In genomic region chr16:25038239-25038954, GRCh38 we compare ENCODE assay signal across 1 cellular context.
A peak's percentile ranks its signal among the peaks of the same experiment; 100 is the strongest.
TF ChIP-seq lines count a peak whose summit lies in the region.

No MANE protein-coding gene starts in this region.

TF ChIP-seq in GM12878, 131 proteins besides CTCF, POLR2A, EP300 and RAD21 (continued from another document and continues in another):
- peak; percentile 62 for TF ChIP-seq SMAD1 (IDR thresholded peaks at IDR 0.05; ENCODE audit: low read depth, partially characterized antibody)
- peak; percentile 24 for TF ChIP-seq CUX1 (IDR thresholded peaks at IDR 0.05; ENCODE audit: insufficient replicate concordance, low read depth, low read length)
- peak; percentile 48; the same call in 1 of the 2 replicates for TF ChIP-seq FOXM1 (IDR thresholded peaks at IDR 0.05; ENCODE audit: low read depth, low read length)
- TF ChIP-seq, protein P1, sequence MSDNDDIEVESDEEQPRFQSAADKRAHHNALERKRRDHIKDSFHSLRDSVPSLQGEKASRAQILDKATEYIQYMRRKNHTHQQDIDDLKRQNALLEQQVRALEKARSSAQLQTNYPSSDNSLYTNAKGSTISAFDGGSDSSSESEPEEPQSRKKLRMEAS (IDR thresholded peaks at IDR 0.05; ENCODE audit: low read depth, low read length): no peak
- 0 out of 2 replicates have a peak, but pooled peaks have one; percentile 30 for TF ChIP-seq SMARCA5 (IDR thresholded peaks at IDR 0.05)
- peak; percentile 82 for TF ChIP-seq RELA (IDR thresholded peaks at IDR 0.05; ENCODE audit: borderline replicate concordance, partially characterized antibody)
- TF ChIP-seq RCOR1 (conservative IDR thresholded peaks at IDR 0.05; ENCODE audit: low read depth, low read length): peak; percentile 92; the same call in 1 of the 2 replicates
- no peak for TF ChIP-seq CBX3 (IDR thresholded peaks at IDR 0.05; ENCODE audit: borderline replicate concordance, low read depth)
- TF ChIP-seq SP1 (IDR thresholded peaks at IDR 0.05; ENCODE audit: low read depth, low read length): peak; percentile 37
- TF ChIP-seq RUNX3 (IDR thresholded peaks at IDR 0.05; ENCODE audit: low read length): peak; percentile 71
- TF ChIP-seq, protein P2, sequence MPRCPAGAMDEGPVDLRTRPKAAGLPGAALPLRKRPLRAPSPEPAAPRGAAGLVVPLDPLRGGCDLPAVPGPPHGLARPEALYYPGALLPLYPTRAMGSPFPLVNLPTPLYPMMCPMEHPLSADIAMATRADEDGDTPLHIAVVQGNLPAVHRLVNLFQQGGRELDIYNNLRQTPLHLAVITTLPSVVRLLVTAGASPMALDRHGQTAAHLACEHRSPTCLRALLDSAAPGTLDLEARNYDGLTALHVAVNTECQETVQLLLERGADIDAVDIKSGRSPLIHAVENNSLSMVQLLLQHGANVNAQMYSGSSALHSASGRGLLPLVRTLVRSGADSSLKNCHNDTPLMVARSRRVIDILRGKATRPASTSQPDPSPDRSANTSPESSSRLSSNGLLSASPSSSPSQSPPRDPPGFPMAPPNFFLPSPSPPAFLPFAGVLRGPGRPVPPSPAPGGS (IDR thresholded peaks at IDR 0.05; ENCODE audit: borderline replicate concordance, insufficient read depth, low read depth, low read length, poor library complexity, severe bottlenecking): peak; percentile 83
- TF ChIP-seq ZNF687 (IDR thresholded peaks at IDR 0.05): 0 out of 2 replicates have a peak, but pooled peaks have one; percentile 28
- TF ChIP-seq SIN3A (IDR thresholded peaks at IDR 0.05; ENCODE audit: low read depth, low read length): no peak
- TF ChIP-seq STAT1 (conservative IDR thresholded peaks at IDR 0.05): no peak
- TF ChIP-seq IRF4 (IDR thresholded peaks at IDR 0.05; ENCODE audit: low read depth, low read length): peak; percentile 51; the same call in 1 of the 2 replicates
- TF ChIP-seq RAD51 (IDR thresholded peaks at IDR 0.05): peak; percentile 58
- peak; percentile 43; the same call in 1 of the 2 replicates for TF ChIP-seq JUND (IDR thresholded peaks at IDR 0.05; ENCODE audit: low read depth, low read length)
- TF ChIP-seq ZNF24 (IDR thresholded peaks at IDR 0.05): 0 out of 2 replicates have a peak, but pooled peaks have one; percentile 12
- TF ChIP-seq PAX5 (IDR thresholded peaks at IDR 0.05; ENCODE audit: borderline replicate concordance, low read depth, low read length): peak; percentile 40; the same call in 1 of the 2 replicates
- peak; percentile 82 for TF ChIP-seq GATAD2B (conservative IDR thresholded peaks at IDR 0.05; ENCODE audit: low read depth)
- TF ChIP-seq MEF2B (IDR thresholded peaks at IDR 0.05; ENCODE audit: partially characterized antibody, poor library complexity, severe bottlenecking): peak; percentile 83
- peak; percentile 73; the same call in 2 of the 3 replicates for TF ChIP-seq POU2F2 (IDR thresholded peaks at IDR 0.05; ENCODE audit: borderline replicate concordance, low read depth, low read length)
- TF ChIP-seq SPI1 (IDR thresholded peaks at IDR 0.05; ENCODE audit: borderline replicate concordance, insufficient read depth, low read depth, low read length): peak; percentile 86
- no peak for TF ChIP-seq E4F1 (IDR thresholded peaks at IDR 0.05; ENCODE audit: borderline replicate concordance, partially characterized antibody)
- TF ChIP-seq, protein P3, sequence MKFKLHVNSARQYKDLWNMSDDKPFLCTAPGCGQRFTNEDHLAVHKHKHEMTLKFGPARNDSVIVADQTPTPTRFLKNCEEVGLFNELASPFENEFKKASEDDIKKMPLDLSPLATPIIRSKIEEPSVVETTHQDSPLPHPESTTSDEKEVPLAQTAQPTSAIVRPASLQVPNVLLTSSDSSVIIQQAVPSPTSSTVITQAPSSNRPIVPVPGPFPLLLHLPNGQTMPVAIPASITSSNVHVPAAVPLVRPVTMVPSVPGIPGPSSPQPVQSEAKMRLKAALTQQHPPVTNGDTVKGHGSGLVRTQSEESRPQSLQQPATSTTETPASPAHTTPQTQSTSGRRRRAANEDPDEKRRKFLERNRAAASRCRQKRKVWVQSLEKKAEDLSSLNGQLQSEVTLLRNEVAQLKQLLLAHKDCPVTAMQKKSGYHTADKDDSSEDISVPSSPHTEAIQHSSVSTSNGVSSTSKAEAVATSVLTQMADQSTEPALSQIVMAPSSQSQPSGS (IDR thresholded peaks at IDR 0.05; ENCODE audit: low read length): peak; percentile 66; the same call in 1 of the 2 replicates
- peak in 1 of 2 experiments; percentile 37; a peak in 1 of 3 replicates for TF ChIP-seq EGR1 (IDR thresholded peaks at IDR 0.05; ENCODE audit: borderline replicate concordance in 1 of 2, low read depth in 2 of 2, low read length in 2 of 2)
- 0 out of 2 replicates have a peak, but pooled peaks have one; percentile 51 for TF ChIP-seq STAT3 (IDR thresholded peaks at IDR 0.05; ENCODE audit: low read depth, low read length)
- peak; percentile 35; the same call in 1 of the 2 replicates for TF ChIP-seq JUNB (IDR thresholded peaks at IDR 0.05)
- TF ChIP-seq, protein P4, sequence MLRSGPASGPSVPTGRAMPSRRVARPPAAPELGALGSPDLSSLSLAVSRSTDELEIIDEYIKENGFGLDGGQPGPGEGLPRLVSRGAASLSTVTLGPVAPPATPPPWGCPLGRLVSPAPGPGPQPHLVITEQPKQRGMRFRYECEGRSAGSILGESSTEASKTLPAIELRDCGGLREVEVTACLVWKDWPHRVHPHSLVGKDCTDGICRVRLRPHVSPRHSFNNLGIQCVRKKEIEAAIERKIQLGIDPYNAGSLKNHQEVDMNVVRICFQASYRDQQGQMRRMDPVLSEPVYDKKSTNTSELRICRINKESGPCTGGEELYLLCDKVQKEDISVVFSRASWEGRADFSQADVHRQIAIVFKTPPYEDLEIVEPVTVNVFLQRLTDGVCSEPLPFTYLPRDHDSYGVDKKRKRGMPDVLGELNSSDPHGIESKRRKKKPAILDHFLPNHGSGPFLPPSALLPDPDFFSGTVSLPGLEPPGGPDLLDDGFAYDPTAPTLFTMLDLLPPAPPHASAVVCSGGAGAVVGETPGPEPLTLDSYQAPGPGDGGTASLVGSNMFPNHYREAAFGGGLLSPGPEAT (IDR thresholded peaks at IDR 0.05; ENCODE audit: low read depth): peak; percentile 95
- no peak for TF ChIP-seq YY1 (IDR thresholded peaks at IDR 0.05; ENCODE audit: low read depth, low read length)
- TF ChIP-seq, protein P5, sequence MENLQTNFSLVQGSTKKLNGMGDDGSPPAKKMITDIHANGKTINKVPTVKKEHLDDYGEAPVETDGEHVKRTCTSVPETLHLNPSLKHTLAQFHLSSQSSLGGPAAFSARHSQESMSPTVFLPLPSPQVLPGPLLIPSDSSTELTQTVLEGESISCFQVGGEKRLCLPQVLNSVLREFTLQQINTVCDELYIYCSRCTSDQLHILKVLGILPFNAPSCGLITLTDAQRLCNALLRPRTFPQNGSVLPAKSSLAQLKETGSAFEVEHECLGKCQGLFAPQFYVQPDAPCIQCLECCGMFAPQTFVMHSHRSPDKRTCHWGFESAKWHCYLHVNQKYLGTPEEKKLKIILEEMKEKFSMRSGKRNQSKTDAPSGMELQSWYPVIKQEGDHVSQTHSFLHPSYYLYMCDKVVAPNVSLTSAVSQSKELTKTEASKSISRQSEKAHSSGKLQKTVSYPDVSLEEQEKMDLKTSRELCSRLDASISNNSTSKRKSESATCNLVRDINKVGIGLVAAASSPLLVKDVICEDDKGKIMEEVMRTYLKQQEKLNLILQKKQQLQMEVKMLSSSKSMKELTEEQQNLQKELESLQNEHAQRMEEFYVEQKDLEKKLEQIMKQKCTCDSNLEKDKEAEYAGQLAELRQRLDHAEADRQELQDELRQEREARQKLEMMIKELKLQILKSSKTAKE (IDR thresholded peaks at IDR 0.05; ENCODE audit: low read depth, poor library complexity, severe bottlenecking): peak; percentile 73
- 0 out of 2 replicates have a peak, but pooled peaks have one; percentile 16 for TF ChIP-seq CREB1 (IDR thresholded peaks at IDR 0.05; ENCODE audit: low read depth)
- TF ChIP-seq NFIC (IDR thresholded peaks at IDR 0.05; ENCODE audit: low read depth, low read length): peak; percentile 80; the same call in 1 of the 2 replicates
- TF ChIP-seq NFXL1 (IDR thresholded peaks at IDR 0.05; ENCODE audit: borderline replicate concordance): no peak
- peak; percentile 79 for TF ChIP-seq NBN (IDR thresholded peaks at IDR 0.05)
- TF ChIP-seq NR2F1 (conservative IDR thresholded peaks at IDR 0.05): peak; percentile 79
- TF ChIP-seq RBBP5 (conservative IDR thresholded peaks at IDR 0.05): no peak
- TF ChIP-seq, protein P6, sequence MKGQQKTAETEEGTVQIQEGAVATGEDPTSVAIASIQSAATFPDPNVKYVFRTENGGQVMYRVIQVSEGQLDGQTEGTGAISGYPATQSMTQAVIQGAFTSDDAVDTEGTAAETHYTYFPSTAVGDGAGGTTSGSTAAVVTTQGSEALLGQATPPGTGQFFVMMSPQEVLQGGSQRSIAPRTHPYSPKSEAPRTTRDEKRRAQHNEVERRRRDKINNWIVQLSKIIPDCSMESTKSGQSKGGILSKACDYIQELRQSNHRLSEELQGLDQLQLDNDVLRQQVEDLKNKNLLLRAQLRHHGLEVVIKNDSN (IDR thresholded peaks at IDR 0.05; ENCODE audit: borderline replicate concordance, extremely low read length, insufficient read depth, low read depth, low read length): no peak
- peak; percentile 99 for TF ChIP-seq TCF12 (IDR thresholded peaks at IDR 0.05; ENCODE audit: low read depth, low read length)
- TF ChIP-seq ESRRA (IDR thresholded peaks at IDR 0.05; ENCODE audit: low read length): no peak
- TF ChIP-seq DPF2 (IDR thresholded peaks at IDR 0.05): peak; percentile 90
- peak; percentile 92 for TF ChIP-seq TCF3 (IDR thresholded peaks at IDR 0.05; ENCODE audit: borderline replicate concordance, insufficient read depth, low read depth, low read length)
